In the genomic region with DNA sequence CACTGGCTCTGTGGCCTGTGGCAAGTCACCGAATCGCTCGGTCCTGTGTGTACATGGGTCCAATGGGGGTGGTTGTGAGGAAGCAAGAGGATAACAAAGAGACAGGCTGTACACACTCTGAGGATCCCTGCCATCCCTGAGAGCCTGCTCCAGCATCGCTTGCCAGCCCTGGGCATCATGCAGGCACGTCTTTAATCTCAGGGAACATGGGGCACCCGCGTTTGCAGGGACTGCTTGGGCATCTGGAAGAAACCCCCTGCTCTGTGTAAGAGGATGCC, we compare ENCODE assay signal across 23 cellular contexts. TPM values are rescaled to one million over a fixed set of nuclear protein-coding genes. Genes with fewer than 3 reads are reported as not detected.
A peak's percentile ranks its signal among the peaks of the same experiment; 100 is the strongest.
DNase-seq lines count a peak whose midpoint lies in the region; ATAC-seq, FAIRE-seq and TF ChIP-seq lines count a peak whose summit lies in the region.
"Had no signal": no experiment of that assay in that cellular context is flagged by ENCODE, and none has a peak within 500 bp of the region (broad histone marks: within the 10 kb centered on the region; RNA-seq: fewer than 3 reads in every experiment).

No MANE protein-coding gene starts in this region.

- peaks cover 4% of the 10 kb centered on the region; the same call in 1 of the 2 replicates for H4K20me1 ChIP-seq in HepG2 (ENCODE audit: insufficient read depth, low read length)

- no peaks in the 10 kb centered on the region for H3K9me3 ChIP-seq in HepG2 (ENCODE audit: low read length)
- H3K9me3 ChIP-seq in spleen, result no peaks in the 10 kb centered on the region
- H3K9me3 ChIP-seq: Caco-2 had no signal

- H3K36me3 ChIP-seq in HepG2 (replicated peaks in 1 of 2; ENCODE audit: control insufficient read depth in 1 of 2, insufficient read depth in 2 of 2, low read length in 2 of 2) (peaks cover 1 to 3% of the 10 kb centered on the region in 2 experiments; a peak in 3 of 5 replicates), spleen (peaks cover 0 to 6% (median 1%) of the 10 kb centered on the region in 6 donors)

- CTCF ChIA-PET in HepG2 (lab: Yijun Ruan, JAX; ENCODE audit: low intra/inter-chr PET ratio, low total read pairs), result no interaction called here

- TF ChIP-seq CTCF in HepG2 (CRISPR knock-in tag; IDR thresholded peaks at IDR 0.05) (no peak), spleen (IDR thresholded peaks at IDR 0.05 in 8 of 11, conservative IDR thresholded peaks at IDR 0.05 in 3 of 11) (no peak)

- peaks cover 2 to 56% of the 10 kb centered on the region in 2 experiments; a peak in 4 of 5 replicates for H3K27me3 ChIP-seq in HepG2 (ENCODE audit: control insufficient read depth in 1 of 2, insufficient read depth in 2 of 2, low read length in 2 of 2)
- peaks cover 6 to 80% (median 16%) of the 10 kb centered on the region in 7 donors for H3K27me3 ChIP-seq in spleen (replicated peaks in 1 of 7)

- H3K4me1 ChIP-seq in HepG2 (ENCODE audit: insufficient read depth, low read length) (peaks cover 38% of the 10 kb centered on the region), spleen (peaks cover 33 to 55% (median 51%) of the 10 kb centered on the region in 6 donors)

- DNase-seq in D341Med (ENCODE audit: low spot score) (peak; percentile 20), caudate nucleus (lab: John Stamatoyannopoulos, UW) (no peak), HepG2 (ENCODE audit: low spot score) (no peak), spleen (no peak), NCI-H146 (lab: John Stamatoyannopoulos, UW) (no peak), medulla oblongata (ENCODE audit: extremely low spot score) (no peak)
- DNase-seq in stimulated activated CD4-positive, alpha-beta T cell treated with anti-CD3 and anti-CD28 coated beads, Interleukin-2, amount 100 ng/mL, for 24 hours, result no peak
- DNase-seq: Caco-2, DND-41, GM23248, HCEC 1CT, NCI-H1694 treated with DMSO at 0.1 percent for 48 hours, NCI-H446, OCI-M1, SHP77 treated with DMSO at 0.1 percent for 48 hours had no signal

- ATAC-seq in HepG2, result no peak; the same call in 1 of the 3 replicates

- TF ChIP-seq POLR2A in HepG2 (IDR thresholded peaks at IDR 0.05; ENCODE audit: insufficient read depth in 1 of 2, low read depth in 2 of 2, low read length in 2 of 2) (no peak), spleen (IDR thresholded peaks at IDR 0.05) (no peak)

- H3K79me2 ChIP-seq in HepG2 (ENCODE audit: insufficient read depth, low read length), result peaks cover 1% of the 10 kb centered on the region

- peak overlapping the region; percentile 26 for H3K27ac ChIP-seq in caudate nucleus (ENCODE audit: low read depth, low read length)
- no peak overlapping the region for H3K27ac ChIP-seq in HepG2 (ENCODE audit: extremely low read length, insufficient read depth, low read length)
- H3K27ac ChIP-seq in spleen, result peak overlapping the region in 5 of 8 donors; percentile 57 to 91 (median 87)
- H3K27ac ChIP-seq: GM23248, SK-N-MC had no signal

- no peak for TF ChIP-seq EP300 in HepG2 (IDR thresholded peaks at IDR 0.05; ENCODE audit: low read depth in 2 of 2, low read length in 2 of 2)
- no peak for TF ChIP-seq EP300 in HepG2 (CRISPR knock-in tag; IDR thresholded peaks at IDR 0.05; ENCODE audit: borderline replicate concordance)

- H3K4me3 ChIP-seq in HepG2 (replicated peaks in 1 of 3; ENCODE audit: insufficient read depth in 1 of 3, low read depth in 2 of 3, low read length in 3 of 3) (no peak overlapping the region; a peak in 1 of 6 replicates), spleen (no peak overlapping the region)
- H3K4me3 ChIP-seq: GM12878, GM23248, SK-N-MC had no signal

- POLR2A ChIA-PET in HepG2 (lab: Yijun Ruan, JAX), result interaction anchor here (0.7 to 3.2 kb wide), 4 partner anchors 27 to 112 kb away, joined by 3 to 31 read pairs (median 10); a partner anchor contains a TSS

- in situ Hi-C loops in HepG2 (cut with HindIII; ENCODE audit: extremely low pct_ligation_motif_present, low pct_unique_long_range_greater_than_20kb), result no loop called here

- H3K9ac ChIP-seq in HepG2 (ENCODE audit: insufficient read depth, low read depth, low read length), result no peak overlapping the region
- H3K9ac ChIP-seq: GM23248 had no signal

- no TSS peak for BruUV-seq in HepG2 (replicated peaks; lab: Mats Ljungman, UMichigan)

- intact Hi-C loops in HepG2 (cut with micrococcal nuclease; ENCODE audit: unreplicated experiment) (no loop called here), spleen (cut with DNase I; ENCODE audit: low total_unique reads) (no loop called here)

- no peak for FAIRE-seq in HepG2 (lab: Jason Lieb, UNC)
- FAIRE-seq: A204.1, GM12878, HTR-8/SVneo had no signal

- H2AFZ ChIP-seq in HepG2 (ENCODE audit: low read length), result no peak overlapping the region
- H2AFZ ChIP-seq: GM23248 had no signal

- peak overlapping the region; percentile 84; the same call in 1 of the 2 replicates for H3K4me2 ChIP-seq in HepG2 (ENCODE audit: low read depth, low read length)

- no peak for TF ChIP-seq RAD21 in HepG2 (CRISPR knock-in tag; IDR thresholded peaks at IDR 0.05)

- WGBS in HepG2 (ENCODE audit: low lambda C conversion rate), result no CpG with 5 or more reads among the region's 7 CpGs
- WGBS in spleen, 5 donors, result 75 to 83% (median 81%) methylated on average over 4 to 7 of the region's 7 CpGs

RNA-seq across cellular contexts. Expression of a gene that starts 1.3 kb away (rescaled TPM):
- total RNA-seq in HepG2 (2016; rRNA removed; fragmentation: Illumina TruSeq; extraction: Trizol) (0.77 and 1.2 TPM in 2 replicates), spleen (10 to 100 TPM; 21.3 to 55.0 (median 35.8) TPM)
- total RNA-seq in HepG2 (2016; cell fraction: cytosol; rRNA removed; fragmentation: Illumina TruSeq; extraction: Trizol; ENCODE audit: low read depth), result 0.26 and 0.40 TPM in 2 replicates
- total RNA-seq in HepG2 (2016; cell fraction: insoluble cytoplasmic fraction; rRNA removed; fragmentation: Illumina TruSeq; extraction: Trizol), result 0.76 and 0.78 TPM in 2 replicates
- 0.28 and 0.45 TPM in 2 replicates for total RNA-seq in HepG2 (2016; cell fraction: membrane; rRNA removed; fragmentation: Illumina TruSeq; extraction: Trizol)
- total RNA-seq in HepG2 (2016; cell fraction: nucleus; rRNA removed; fragmentation: Illumina TruSeq; extraction: Trizol), result 0.47 and 0.91 TPM in 2 replicates
- polyA plus RNA-seq in HepG2 (2011; rRNA removed) (0.86 TPM in 2 replicates), spleen (10 to 100 TPM; 10.3 to 29.0 (median 20.2) TPM)
- polyA plus RNA-seq in HepG2 (2011; cell fraction: cytosol; rRNA removed), result 0.91 and 1.1 TPM in 2 replicates
- 0.96 and 1.1 TPM in 2 replicates for polyA plus RNA-seq in HepG2 (2011; cell fraction: nucleus; rRNA removed)
- 0.19 and 0.53 TPM in 2 replicates for polyA plus RNA-seq in HepG2 (2012)
- 0.25 and 0.45 TPM in 2 replicates for polyA plus RNA-seq in HepG2 (2016; cell fraction: cytosol; fragmentation: Illumina TruSeq; extraction: Trizol; ENCODE audit: low read depth)
- 0.39 and 0.53 TPM in 2 replicates for polyA plus RNA-seq in HepG2 (2016; cell fraction: insoluble cytoplasmic fraction; fragmentation: Illumina TruSeq; extraction: Trizol; ENCODE audit: low read depth)
- polyA plus RNA-seq in HepG2 (2016; cell fraction: membrane; fragmentation: Illumina TruSeq; extraction: Trizol; ENCODE audit: low read depth), result 0.16 and 0.49 TPM in 2 replicates
- polyA plus RNA-seq in HepG2 (2016; cell fraction: nucleus; fragmentation: Illumina TruSeq; extraction: Trizol; ENCODE audit: insufficient read depth, low read depth), result 1.1 and 1.6 TPM in 2 replicates
- polyA minus RNA-seq in HepG2 (2011; rRNA and poly(A)+ RNA removed; ENCODE audit: low replicate concordance), result 0.94 TPM in 1 of 2 replicates, not detected in the other
- not detected in 2 replicates for polyA minus RNA-seq in HepG2 (2011; cell fraction: cytosol; rRNA and poly(A)+ RNA removed)
- not detected in 2 replicates for polyA minus RNA-seq in HepG2 (2011; cell fraction: nucleus; rRNA and poly(A)+ RNA removed)
- total RNA-seq: CD4-positive, alpha-beta memory T cell; GM12878 had no signal
- polyA plus RNA-seq: CD4-positive, alpha-beta memory T cell; GM12878; IgD-negative memory B cell had no signal

RNA-seq across cellular contexts. Expression of a gene that starts 4.5 kb away (rescaled TPM):
- not detected in 2 replicates for total RNA-seq in HepG2 (2016; rRNA removed; fragmentation: Illumina TruSeq; extraction: Trizol)
- total RNA-seq in HepG2 (2016; cell fraction: cytosol; rRNA removed; fragmentation: Illumina TruSeq; extraction: Trizol; ENCODE audit: low read depth), result not detected in 2 replicates
- not detected in 2 replicates for total RNA-seq in HepG2 (2016; cell fraction: insoluble cytoplasmic fraction; rRNA removed; fragmentation: Illumina TruSeq; extraction: Trizol)
- total RNA-seq in HepG2 (2016; cell fraction: membrane; rRNA removed; fragmentation: Illumina TruSeq; extraction: Trizol), result not detected in 2 replicates
- total RNA-seq in HepG2 (2016; cell fraction: nucleus; rRNA removed; fragmentation: Illumina TruSeq; extraction: Trizol), result not detected in 2 replicates
- polyA plus RNA-seq in HepG2 (2011; rRNA removed), result not detected in 2 replicates
- not detected in 2 replicates for polyA plus RNA-seq in HepG2 (2011; cell fraction: cytosol; rRNA removed)
- polyA plus RNA-seq in HepG2 (2011; cell fraction: nucleus; rRNA removed), result not detected in 2 replicates
- polyA plus RNA-seq in HepG2 (2012), result not detected in 2 replicates
- polyA plus RNA-seq in HepG2 (2016; cell fraction: cytosol; fragmentation: Illumina TruSeq; extraction: Trizol; ENCODE audit: low read depth), result not detected in 2 replicates
- polyA plus RNA-seq in HepG2 (2016; cell fraction: insoluble cytoplasmic fraction; fragmentation: Illumina TruSeq; extraction: Trizol; ENCODE audit: low read depth), result not detected in 2 replicates
- not detected in 2 replicates for polyA plus RNA-seq in HepG2 (2016; cell fraction: membrane; fragmentation: Illumina TruSeq; extraction: Trizol; ENCODE audit: low read depth)
- not detected in 2 replicates for polyA plus RNA-seq in HepG2 (2016; cell fraction: nucleus; fragmentation: Illumina TruSeq; extraction: Trizol; ENCODE audit: insufficient read depth, low read depth)
- polyA minus RNA-seq in HepG2 (2011; rRNA and poly(A)+ RNA removed; ENCODE audit: low replicate concordance), result not detected in 2 replicates
- not detected in 2 replicates for polyA minus RNA-seq in HepG2 (2011; cell fraction: cytosol; rRNA and poly(A)+ RNA removed)
- polyA minus RNA-seq in HepG2 (2011; cell fraction: nucleus; rRNA and poly(A)+ RNA removed), result not detected in 2 replicates
- total RNA-seq in spleen, result under 1 TPM in 1 of 7 donors, not detected in 6; 0.16 TPM
- polyA plus RNA-seq in spleen, result under 1 TPM; 0.02 to 0.03 (median 0.02) TPM
- total RNA-seq: Caco-2; CD4-positive, alpha-beta memory T cell; GM12878; GM23248; M059J had no signal
- polyA plus RNA-seq: BJ; CD4-positive, alpha-beta memory T cell; GM12878; GM23248; IgD-negative memory B cell had no signal

RNA-seq across cellular contexts. Expression of a gene that starts 7.6 kb away (rescaled TPM):
- total RNA-seq in HepG2 (2016; rRNA removed; fragmentation: Illumina TruSeq; extraction: Trizol) (11.9 and 20.8 TPM in 2 replicates), spleen (10 to 100 TPM; 13.6 to 18.2 (median 16.5) TPM)
- total RNA-seq in HepG2 (2016; cell fraction: cytosol; rRNA removed; fragmentation: Illumina TruSeq; extraction: Trizol; ENCODE audit: low read depth), result 5.1 and 5.5 TPM in 2 replicates
- total RNA-seq in HepG2 (2016; cell fraction: insoluble cytoplasmic fraction; rRNA removed; fragmentation: Illumina TruSeq; extraction: Trizol), result 11.0 and 17.9 TPM in 2 replicates
- 25.7 and 27.9 TPM in 2 replicates for total RNA-seq in HepG2 (2016; cell fraction: membrane; rRNA removed; fragmentation: Illumina TruSeq; extraction: Trizol)
- 16.9 and 17.9 TPM in 2 replicates for total RNA-seq in HepG2 (2016; cell fraction: nucleus; rRNA removed; fragmentation: Illumina TruSeq; extraction: Trizol)
- polyA plus RNA-seq in HepG2 (2011; rRNA removed) (26.3 and 28.8 TPM in 2 replicates), spleen (10 to 100 TPM in 2 of 3 donors, 1 to 10 TPM in 1; 8.6 to 13.2 (median 10.0) TPM)
- polyA plus RNA-seq in HepG2 (2011; cell fraction: cytosol; rRNA removed), result 33.9 and 41.8 TPM in 2 replicates
- 21.0 and 21.5 TPM in 2 replicates for polyA plus RNA-seq in HepG2 (2011; cell fraction: nucleus; rRNA removed)
- polyA plus RNA-seq in HepG2 (2012), result 29.6 and 32.1 TPM in 2 replicates
- 16.4 and 19.4 TPM in 2 replicates for polyA plus RNA-seq in HepG2 (2016; cell fraction: cytosol; fragmentation: Illumina TruSeq; extraction: Trizol; ENCODE audit: low read depth)
- 51.2 and 62.2 TPM in 2 replicates for polyA plus RNA-seq in HepG2 (2016; cell fraction: insoluble cytoplasmic fraction; fragmentation: Illumina TruSeq; extraction: Trizol; ENCODE audit: low read depth)
- 61.9 and 66.3 TPM in 2 replicates for polyA plus RNA-seq in HepG2 (2016; cell fraction: membrane; fragmentation: Illumina TruSeq; extraction: Trizol; ENCODE audit: low read depth)
- polyA plus RNA-seq in HepG2 (2016; cell fraction: nucleus; fragmentation: Illumina TruSeq; extraction: Trizol; ENCODE audit: insufficient read depth, low read depth), result 50.4 and 51.8 TPM in 2 replicates
- polyA minus RNA-seq in HepG2 (2011; rRNA and poly(A)+ RNA removed; ENCODE audit: low replicate concordance), result 92.7 and 163 TPM in 2 replicates
- polyA minus RNA-seq in HepG2 (2011; cell fraction: cytosol; rRNA and poly(A)+ RNA removed), result 34.6 and 35.6 TPM in 2 replicates
- 16.9 and 21.8 TPM in 2 replicates for polyA minus RNA-seq in HepG2 (2011; cell fraction: nucleus; rRNA and poly(A)+ RNA removed)

RNA-seq across cellular contexts. Expression of a gene that starts 25.0 kb away (rescaled TPM):
- total RNA-seq in HepG2 (2016; rRNA removed; fragmentation: Illumina TruSeq; extraction: Trizol), result 5.9 and 15.2 TPM in 2 replicates
- 0.97 and 1.4 TPM in 2 replicates for total RNA-seq in HepG2 (2016; cell fraction: cytosol; rRNA removed; fragmentation: Illumina TruSeq; extraction: Trizol; ENCODE audit: low read depth)
- 5.2 and 13.8 TPM in 2 replicates for total RNA-seq in HepG2 (2016; cell fraction: insoluble cytoplasmic fraction; rRNA removed; fragmentation: Illumina TruSeq; extraction: Trizol)
- total RNA-seq in HepG2 (2016; cell fraction: membrane; rRNA removed; fragmentation: Illumina TruSeq; extraction: Trizol), result 2.5 and 3.3 TPM in 2 replicates
- 13.7 and 14.4 TPM in 2 replicates for total RNA-seq in HepG2 (2016; cell fraction: nucleus; rRNA removed; fragmentation: Illumina TruSeq; extraction: Trizol)
- 12.1 and 18.6 TPM in 2 replicates for polyA plus RNA-seq in HepG2 (2011; rRNA removed)
- polyA plus RNA-seq in HepG2 (2011; cell fraction: cytosol; rRNA removed), result 33.4 and 50.2 TPM in 2 replicates
- 24.8 and 27.5 TPM in 2 replicates for polyA plus RNA-seq in HepG2 (2011; cell fraction: nucleus; rRNA removed)
- 4.0 and 15.6 TPM in 2 replicates for polyA plus RNA-seq in HepG2 (2012)
- polyA plus RNA-seq in HepG2 (2016; cell fraction: cytosol; fragmentation: Illumina TruSeq; extraction: Trizol; ENCODE audit: low read depth), result 0.68 and 0.83 TPM in 2 replicates
- polyA plus RNA-seq in HepG2 (2016; cell fraction: insoluble cytoplasmic fraction; fragmentation: Illumina TruSeq; extraction: Trizol; ENCODE audit: low read depth), result 3.9 and 5.4 TPM in 2 replicates
- 1.1 and 2.3 TPM in 2 replicates for polyA plus RNA-seq in HepG2 (2016; cell fraction: membrane; fragmentation: Illumina TruSeq; extraction: Trizol; ENCODE audit: low read depth)
- 18.8 and 20.4 TPM in 2 replicates for polyA plus RNA-seq in HepG2 (2016; cell fraction: nucleus; fragmentation: Illumina TruSeq; extraction: Trizol; ENCODE audit: insufficient read depth, low read depth)
- 29.9 and 104 TPM in 2 replicates for polyA minus RNA-seq in HepG2 (2011; rRNA and poly(A)+ RNA removed; ENCODE audit: low replicate concordance)
- polyA minus RNA-seq in HepG2 (2011; cell fraction: cytosol; rRNA and poly(A)+ RNA removed), result 14.3 and 15.4 TPM in 2 replicates
- 13.8 and 15.8 TPM in 2 replicates for polyA minus RNA-seq in HepG2 (2011; cell fraction: nucleus; rRNA and poly(A)+ RNA removed)
- total RNA-seq in spleen, result 100 to 1,000 TPM in 4 of 7 donors, 10 to 100 TPM in 3; 24.2 to 612 (median 139) TPM
- polyA plus RNA-seq in spleen, result 10 to 100 TPM; 10.3 to 19.3 (median 12.2) TPM

RNA-seq across cellular contexts. Expression of a gene that starts 39.5 kb away (rescaled TPM):
- total RNA-seq in HepG2 (2016; rRNA removed; fragmentation: Illumina TruSeq; extraction: Trizol) (6.0 and 7.2 TPM in 2 replicates), spleen (under 1 TPM; 0.28 to 0.88 (median 0.60) TPM)
- 1.1 and 1.7 TPM in 2 replicates for total RNA-seq in HepG2 (2016; cell fraction: cytosol; rRNA removed; fragmentation: Illumina TruSeq; extraction: Trizol; ENCODE audit: low read depth)
- 6.5 and 7.1 TPM in 2 replicates for total RNA-seq in HepG2 (2016; cell fraction: insoluble cytoplasmic fraction; rRNA removed; fragmentation: Illumina TruSeq; extraction: Trizol)
- total RNA-seq in HepG2 (2016; cell fraction: membrane; rRNA removed; fragmentation: Illumina TruSeq; extraction: Trizol), result 5.7 and 5.9 TPM in 2 replicates
- 5.8 and 7.8 TPM in 2 replicates for total RNA-seq in HepG2 (2016; cell fraction: nucleus; rRNA removed; fragmentation: Illumina TruSeq; extraction: Trizol)
- polyA plus RNA-seq in HepG2 (2011; rRNA removed) (2.5 and 3.2 TPM in 2 replicates), spleen (under 1 TPM; 0.15 to 0.58 (median 0.27) TPM)
- polyA plus RNA-seq in HepG2 (2011; cell fraction: cytosol; rRNA removed), result 2.2 TPM in 2 replicates
- polyA plus RNA-seq in HepG2 (2011; cell fraction: nucleus; rRNA removed), result 4.4 and 4.7 TPM in 2 replicates
- polyA plus RNA-seq in HepG2 (2012), result 2.5 and 3.0 TPM in 2 replicates
- 1.1 and 1.3 TPM in 2 replicates for polyA plus RNA-seq in HepG2 (2016; cell fraction: cytosol; fragmentation: Illumina TruSeq; extraction: Trizol; ENCODE audit: low read depth)
- polyA plus RNA-seq in HepG2 (2016; cell fraction: insoluble cytoplasmic fraction; fragmentation: Illumina TruSeq; extraction: Trizol; ENCODE audit: low read depth), result 7.6 and 11.3 TPM in 2 replicates
- polyA plus RNA-seq in HepG2 (2016; cell fraction: membrane; fragmentation: Illumina TruSeq; extraction: Trizol; ENCODE audit: low read depth), result 4.1 and 4.2 TPM in 2 replicates
- polyA plus RNA-seq in HepG2 (2016; cell fraction: nucleus; fragmentation: Illumina TruSeq; extraction: Trizol; ENCODE audit: insufficient read depth, low read depth), result 22.1 and 23.0 TPM in 2 replicates
- 5.4 and 5.9 TPM in 2 replicates for polyA minus RNA-seq in HepG2 (2011; rRNA and poly(A)+ RNA removed; ENCODE audit: low replicate concordance)
- 4.0 and 5.4 TPM in 2 replicates for polyA minus RNA-seq in HepG2 (2011; cell fraction: cytosol; rRNA and poly(A)+ RNA removed)
- 2.4 and 5.7 TPM in 2 replicates for polyA minus RNA-seq in HepG2 (2011; cell fraction: nucleus; rRNA and poly(A)+ RNA removed)
- total RNA-seq: GM23248 had no signal
- polyA plus RNA-seq: IgD-negative memory B cell had no signal

Comparison
In these comparisons a context has a peak if more than half of its experiments do, and no peak if none do; other contexts are left out.
1. RNA of a gene that starts 1.3 kb away (total RNA-seq): 21.3 to 55.0 TPM in spleen; 0.26 to 1.2 TPM in HepG2; every median in the first group is over 10 times any median in the second.